18 cellular contexts compared by ENCODE assay signal in the genomic region with DNA sequence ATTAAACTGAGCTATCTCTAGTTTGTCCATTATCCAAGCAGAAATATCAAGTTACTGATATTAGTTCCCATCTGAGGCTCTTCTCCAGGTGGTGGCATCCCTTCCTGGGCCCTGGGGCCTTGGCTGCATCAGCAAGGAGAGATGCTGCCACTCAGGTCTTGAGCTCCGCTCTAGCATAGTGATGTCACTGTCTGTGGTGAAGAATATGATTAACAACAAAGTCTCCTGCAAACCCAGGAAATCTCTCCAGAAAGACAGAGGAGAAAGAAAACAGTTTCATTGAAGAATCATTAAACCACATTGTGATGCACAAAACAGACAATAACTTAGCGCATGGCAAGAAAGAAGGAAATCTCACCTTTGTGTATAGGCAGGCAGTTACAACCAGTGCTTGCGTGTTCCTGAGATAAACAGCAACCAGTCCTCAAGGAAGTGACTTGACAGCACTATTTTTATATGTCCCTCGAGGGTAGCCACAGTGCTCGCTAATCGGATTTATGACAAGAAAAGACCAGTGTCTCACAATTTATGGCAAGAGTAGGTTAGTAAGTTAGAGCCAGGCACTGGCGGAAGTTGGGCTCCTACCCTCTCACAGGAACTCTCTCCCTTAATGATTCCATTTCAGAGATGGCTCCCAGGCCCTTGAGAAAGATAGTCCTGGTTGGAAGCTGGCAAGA.
A peak's percentile ranks its signal among the peaks of the same experiment; 100 is the strongest.
DNase-seq lines count a peak whose midpoint lies in the region; ATAC-seq and TF ChIP-seq lines count a peak whose summit lies in the region.
"Had no signal": no experiment of that assay in that cellular context is flagged by ENCODE, and none has a peak within 500 bp of the region (broad histone marks: within the 10 kb centered on the region; RNA-seq: fewer than 3 reads in every experiment).

No MANE protein-coding gene starts in this region.

- no peak overlapping the region for H3K9ac ChIP-seq in BLaER1 treated with 17β-estradiol and CSF1 and Interleukin-3, amounts not matched to agents 10 nM and 100 nM
- H3K9ac ChIP-seq in Loucy (ENCODE audit: low read depth, low read length, poor library complexity, severe bottlenecking): peak overlapping the region; percentile 63
- H3K9ac ChIP-seq: KMS-11 had no signal

- H3K27ac ChIP-seq in BLaER1 treated with 17β-estradiol and CSF1 and Interleukin-3, amounts not matched to agents 10 nM and 100 nM: peak overlapping the region in 7 of 11 experiments; percentile 9 to 43 (median 37); a peak in 11 of 22 replicates
- no peak overlapping the region for H3K27ac ChIP-seq in naive thymus-derived CD4-positive, alpha-beta T cell (ENCODE audit: low read depth, low read length)
- H3K27ac ChIP-seq: C4-2B, HL-60, KMS-11 had no signal

- peak; percentile 24 for ATAC-seq in naive thymus-derived CD4-positive, alpha-beta T cell
- ATAC-seq in GM19351 (IDR thresholded peaks at IDR 0.05; ENCODE audit: unreplicated experiment) (no peak), GM21717 (IDR thresholded peaks at IDR 0.05; ENCODE audit: unreplicated experiment) (no peak)
- no peak for ATAC-seq in activated T-cell treated with anti-CD3 and anti-CD28 coated beads, Interleukin-2, amount 50 U/mL, for 4 hours
- ATAC-seq: GM12878, GM23338 had no signal

- intact Hi-C loops in naive thymus-derived CD4-positive, alpha-beta T cell (cut with micrococcal nuclease): no loop called here

- no peaks in the 10 kb centered on the region for H3K27me3 ChIP-seq in BLaER1 treated with 17β-estradiol and CSF1 and Interleukin-3, amounts not matched to agents 10 nM and 100 nM
- H3K27me3 ChIP-seq in Loucy (ENCODE audit: insufficient read depth, low read length, poor library complexity, severe bottlenecking): no peaks in the 10 kb centered on the region
- H3K27me3 ChIP-seq in naive thymus-derived CD4-positive, alpha-beta T cell (ENCODE audit: control insufficient read depth in 2 of 2, insufficient read depth in 2 of 2, low read length in 2 of 2): no peaks in the 10 kb centered on the region

- H3K27me3 Mint-ChIP-seq in naive thymus-derived CD4-positive, alpha-beta T cell: peaks cover 0 to 10% (median 3%) of the 10 kb centered on the region in 5 donors
- H3K27me3 Mint-ChIP-seq in activated T-cell treated with anti-CD3 and anti-CD28 coated beads, Interleukin-2, amount 50 U/mL, for 4 hours (ENCODE audit: low read depth): peaks cover 7% of the 10 kb centered on the region

- no peak overlapping the region; a peak in 1 of 20 replicates for H3K4me3 ChIP-seq in BLaER1 treated with 17β-estradiol and CSF1 and Interleukin-3, amounts not matched to agents 10 nM and 100 nM
- H3K4me3 ChIP-seq in Loucy (ENCODE audit: low read length, poor library complexity, severe bottlenecking): peak overlapping the region; percentile 33
- H3K4me3 ChIP-seq in naive thymus-derived CD4-positive, alpha-beta T cell (ENCODE audit: low read length): no peak overlapping the region
- H3K4me3 ChIP-seq: GM12878, GM23338 had no signal

- H3K4me1 Mint-ChIP-seq in naive thymus-derived CD4-positive, alpha-beta T cell: peaks cover 4 to 14% (median 11%) of the 10 kb centered on the region in 7 donors
- H3K4me1 Mint-ChIP-seq in activated T-cell treated with anti-CD3 and anti-CD28 coated beads, Interleukin-2, amount 50 U/mL, for 4 hours (ENCODE audit: low read depth): peaks cover 4% of the 10 kb centered on the region
- H3K4me1 Mint-ChIP-seq: GM23338 had no signal

- H3K36me3 ChIP-seq in BLaER1 treated with 17β-estradiol and CSF1 and Interleukin-3, amounts not matched to agents 10 nM and 100 nM: no peaks in the 10 kb centered on the region
- H3K36me3 ChIP-seq in Loucy (ENCODE audit: insufficient read depth, low read length): no peaks in the 10 kb centered on the region
- H3K36me3 ChIP-seq in naive thymus-derived CD4-positive, alpha-beta T cell (ENCODE audit: control insufficient read depth in 2 of 3, insufficient read depth in 3 of 3, low read length in 3 of 3): no peaks in the 10 kb centered on the region

- CTCF ChIA-PET in naive thymus-derived CD4-positive, alpha-beta T cell (lab: Charles Lee): no interaction called here

- H3K9me3 Mint-ChIP-seq in naive thymus-derived CD4-positive, alpha-beta T cell: peaks cover 0 to 38% (median 5%) of the 10 kb centered on the region in 11 donors
- H3K9me3 Mint-ChIP-seq in activated T-cell treated with anti-CD3 and anti-CD28 coated beads, Interleukin-2, amount 50 U/mL, for 4 hours: peaks cover 11% of the 10 kb centered on the region

- no peaks in the 10 kb centered on the region for H3K79me2 ChIP-seq in Loucy (ENCODE audit: insufficient read depth, low read length)

- H3K4me2 ChIP-seq in BLaER1 treated with 17β-estradiol and CSF1 and Interleukin-3, amounts not matched to agents 10 nM and 100 nM: peak overlapping the region; percentile 2 to 76 (median 56); a peak in 20 of 22 replicates
- peak overlapping the region; percentile 63 for H3K4me2 ChIP-seq in Loucy (ENCODE audit: low read depth, low read length, poor library complexity, severe bottlenecking)
- H3K4me2 ChIP-seq: GM23338, KMS-11 had no signal

- DNase-seq in SK-N-DZ (ENCODE audit: low spot score): peak; percentile 75
- peak in 1 of 9 donors; percentile 24 for DNase-seq in naive thymus-derived CD4-positive, alpha-beta T cell
- no peak for DNase-seq in DMS79 (lab: John Stamatoyannopoulos, UW)
- no peak for DNase-seq in activated T-cell treated with anti-CD3 and anti-CD28 coated beads, Interleukin-2, amount 50 U/mL, for 4 hours
- DNase-seq: AML-193; CD4-positive, alpha-beta memory T cell; DMS153; DMS79 treated with DMSO at 0.1 percent for 48 hours; HCEC 1CT had no signal

- H3K36me3 Mint-ChIP-seq in naive thymus-derived CD4-positive, alpha-beta T cell: peaks cover 0 to 11% (median 7%) of the 10 kb centered on the region in 5 donors
- H3K36me3 Mint-ChIP-seq in activated T-cell treated with anti-CD3 and anti-CD28 coated beads, Interleukin-2, amount 50 U/mL, for 4 hours (ENCODE audit: insufficient read depth): peaks cover 4% of the 10 kb centered on the region

- no peak for TF ChIP-seq CTCF in Loucy (conservative IDR thresholded peaks at IDR 0.05; ENCODE audit: low read length)

- peaks cover 19 to 49% (median 35%) of the 10 kb centered on the region in 11 experiments; a peak in 21 of 22 replicates for H3K9me3 ChIP-seq in BLaER1 treated with 17β-estradiol and CSF1 and Interleukin-3, amounts not matched to agents 10 nM and 100 nM (replicated peaks in 1 of 11)
- no peaks in the 10 kb centered on the region for H3K9me3 ChIP-seq in Loucy (ENCODE audit: insufficient read depth, low read depth, low read length)
- H3K9me3 ChIP-seq in naive thymus-derived CD4-positive, alpha-beta T cell (ENCODE audit: control insufficient read depth in 2 of 3, low read length in 3 of 3): no peaks in the 10 kb centered on the region

- H4K20me1 ChIP-seq in BLaER1 treated with 17β-estradiol and CSF1 and Interleukin-3, amounts not matched to agents 10 nM and 100 nM: no peaks in the 10 kb centered on the region
- no peaks in the 10 kb centered on the region for H4K20me1 ChIP-seq in Loucy (ENCODE audit: insufficient read depth, low read length, poor library complexity, severe bottlenecking)

- no peaks in the 10 kb centered on the region for H3K9me2 ChIP-seq in Loucy (replicated peaks; ENCODE audit: low read depth, low read length)

- no peak overlapping the region for H3K4me3 Mint-ChIP-seq in naive thymus-derived CD4-positive, alpha-beta T cell
- H3K4me3 Mint-ChIP-seq in activated T-cell treated with anti-CD3 and anti-CD28 coated beads, Interleukin-2, amount 50 U/mL, for 4 hours: no peak overlapping the region
- H3K4me3 Mint-ChIP-seq: CD4-positive, alpha-beta memory T cell; GM23338 had no signal

- peaks cover 11 to 24% (median 19%) of the 10 kb centered on the region in 10 experiments for H3K4me1 ChIP-seq in BLaER1 treated with 17β-estradiol and CSF1 and Interleukin-3, amounts not matched to agents 10 nM and 100 nM
- peaks cover 52% of the 10 kb centered on the region for H3K4me1 ChIP-seq in Loucy (ENCODE audit: insufficient read depth, low read length, poor library complexity, severe bottlenecking)
- H3K4me1 ChIP-seq in naive thymus-derived CD4-positive, alpha-beta T cell (ENCODE audit: control insufficient read depth in 2 of 2, insufficient read depth in 2 of 2, low read length in 2 of 2): no peaks in the 10 kb centered on the region

- peak overlapping the region in 1 of 9 donors; percentile 30 for H3K27ac Mint-ChIP-seq in naive thymus-derived CD4-positive, alpha-beta T cell
- H3K27ac Mint-ChIP-seq: CD4-positive, alpha-beta memory T cell; GM23338 had no signal

- POLR2A ChIA-PET in naive thymus-derived CD4-positive, alpha-beta T cell (lab: Charles Lee): no interaction called here

- peak overlapping the region; percentile 28 for H2AFZ ChIP-seq in Loucy (ENCODE audit: low read length)
- H2AFZ ChIP-seq: GM23338 had no signal

- peaks cover 6% of the 10 kb centered on the region; the same call in 1 of the 2 replicates for H3F3A ChIP-seq in Loucy (ENCODE audit: low read depth)
